In the genomic region with DNA sequence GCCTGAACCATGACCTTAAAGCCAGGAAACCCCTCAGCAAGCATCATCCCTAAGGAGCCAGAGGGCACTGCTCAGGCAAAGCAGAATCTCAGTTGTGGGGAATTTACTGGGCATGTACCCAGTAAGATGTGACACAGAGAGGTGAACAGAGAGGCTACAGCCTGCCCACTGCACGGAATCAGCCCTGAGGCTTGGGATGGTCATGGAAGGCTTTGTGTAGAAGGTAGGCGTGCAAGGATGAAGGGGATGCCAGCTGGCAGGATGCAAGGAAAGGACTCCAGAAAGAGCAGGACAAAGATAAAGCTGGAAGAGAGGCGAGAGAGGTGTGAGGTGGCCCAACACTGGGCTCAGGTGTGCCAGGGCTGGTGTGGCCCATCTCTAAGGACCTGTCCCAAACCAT, we compare ENCODE assay signal across 25 cellular contexts. TPM values are rescaled to one million over a fixed set of nuclear protein-coding genes. Genes with fewer than 3 reads are reported as not detected.
DNase-seq lines count a peak whose midpoint lies in the region; ATAC-seq and TF ChIP-seq lines count a peak whose summit lies in the region.
"Had no signal": no experiment of that assay in that cellular context is flagged by ENCODE, and none has a peak within 500 bp of the region (broad histone marks: within the 10 kb centered on the region; RNA-seq: fewer than 3 reads in every experiment).

No MANE protein-coding gene starts in this region.

- H3K79me2 ChIP-seq in OCI-LY7 (ENCODE audit: insufficient read depth, low read depth, low read length), result no peaks in the 10 kb centered on the region

- no peak overlapping the region for H2AFZ ChIP-seq in OCI-LY7 (ENCODE audit: low read length)
- H2AFZ ChIP-seq: GM23248, PC-9 had no signal

- no TSS peak for BruUV-seq in OCI-LY7 (replicated peaks; lab: Mats Ljungman, UMichigan)

- H3K4me3 ChIP-seq in spleen (no peak overlapping the region), OCI-LY7 (ENCODE audit: low read depth, low read length, poor library complexity, severe bottlenecking) (no peak overlapping the region)
- H3K4me3 ChIP-seq: GM23248, PC-9 had no signal

- intact Hi-C loops in spleen (cut with DNase I; ENCODE audit: low total_unique reads) (no loop called here), OCI-LY7 (cut with micrococcal nuclease; ENCODE audit: unreplicated experiment) (no loop called here)

- H3K4me2 ChIP-seq in OCI-LY7 (ENCODE audit: low read length), result no peak overlapping the region
- H3K4me2 ChIP-seq: PC-9 had no signal

- no peak overlapping the region for H3K4me3 Mint-ChIP-seq in activated CD8-positive, alpha-beta memory T cell treated with anti-CD3 and anti-CD28 coated beads, Interleukin-2, amount 10 ng/mL, durations not matched to agents 7 days and 5 days
- no peak overlapping the region for H3K4me3 Mint-ChIP-seq in natural killer cell treated with Interleukin-12 subunit alpha and Interleukin-12 subunit beta and Interleukin-15 and Interleukin-18, amount 100 ng/mL, for 72 hours
- H3K4me3 Mint-ChIP-seq: B cell; CD8-positive, alpha-beta T cell; H9 had no signal

- 93 to 98% (median 97%) methylated on average over 2 to 3 of the region's 3 CpGs for WGBS in spleen, 5 donors

- H3K9me3 ChIP-seq in spleen, result no peaks in the 10 kb centered on the region
- H3K9me3 ChIP-seq in OCI-LY7 (ENCODE audit: low read length), result no peaks in the 10 kb centered on the region
- H3K9me3 ChIP-seq: Caco-2 had no signal

- no peak for TF ChIP-seq POLR2A in spleen (IDR thresholded peaks at IDR 0.05)

- peaks cover 32% of the 10 kb centered on the region for H3K4me1 Mint-ChIP-seq in activated CD8-positive, alpha-beta memory T cell treated with anti-CD3 and anti-CD28 coated beads, Interleukin-2, amount 10 ng/mL, durations not matched to agents 7 days and 5 days
- peaks cover 26 to 35% of the 10 kb centered on the region in 2 donors for H3K4me1 Mint-ChIP-seq in natural killer cell treated with Interleukin-12 subunit alpha and Interleukin-12 subunit beta and Interleukin-15 and Interleukin-18, amount 100 ng/mL, for 72 hours (ENCODE audit: low read depth in 2 of 2)

- H3K27ac ChIP-seq in RWPE1 (peak overlapping the region; percentile 34), spleen (no peak overlapping the region), OCI-LY7 (ENCODE audit: low read depth, low read length, poor library complexity, severe bottlenecking) (no peak overlapping the region)
- H3K27ac ChIP-seq: 22Rv1, C4-2B, GM23248, PC-9 had no signal

- H3K27me3 Mint-ChIP-seq in activated CD8-positive, alpha-beta memory T cell treated with anti-CD3 and anti-CD28 coated beads, Interleukin-2, amount 10 ng/mL, durations not matched to agents 7 days and 5 days, result no peaks in the 10 kb centered on the region
- no peaks in the 10 kb centered on the region for H3K27me3 Mint-ChIP-seq in natural killer cell treated with Interleukin-12 subunit alpha and Interleukin-12 subunit beta and Interleukin-15 and Interleukin-18, amount 100 ng/mL, for 72 hours
- H3K27me3 Mint-ChIP-seq: B cell had no signal

- H3K27me3 ChIP-seq in spleen (replicated peaks in 1 of 7), result peaks cover 0 to 8% (median 0%) of the 10 kb centered on the region in 7 donors

- no peak for ATAC-seq in activated CD8-positive, alpha-beta memory T cell treated with anti-CD3 and anti-CD28 coated beads, Interleukin-2, amount 10 ng/mL, durations not matched to agents 7 days and 5 days
- ATAC-seq in natural killer cell treated with Interleukin-12 subunit alpha and Interleukin-12 subunit beta and Interleukin-15 and Interleukin-18, amount 100 ng/mL, for 72 hours, result no peak
- ATAC-seq: CD8-positive, alpha-beta T cell had no signal

- TF ChIP-seq CTCF in RWPE1 (conservative IDR thresholded peaks at IDR 0.05; ENCODE audit: low read depth) (no peak), spleen (IDR thresholded peaks at IDR 0.05 in 8 of 11, conservative IDR thresholded peaks at IDR 0.05 in 3 of 11) (no peak), OCI-LY7 (conservative IDR thresholded peaks at IDR 0.05; ENCODE audit: low read length) (no peak)

- no peaks in the 10 kb centered on the region for H3K9me2 ChIP-seq in OCI-LY7 (ENCODE audit: insufficient read depth, low read length)

- peak; percentile 38 for DNase-seq in activated CD8-positive, alpha-beta memory T cell treated with anti-CD3 and anti-CD28 coated beads for 24 hours
- no peak for DNase-seq in activated CD8-positive, alpha-beta memory T cell treated with anti-CD3 and anti-CD28 coated beads, Interleukin-2, amount 10 ng/mL, durations not matched to agents 7 days and 5 days
- DNase-seq in RWPE1 (ENCODE audit: low spot score) (no peak), mesenteric fat pad (ENCODE audit: low spot score) (peak; percentile 67), spleen (peak; percentile 32), OCI-LY7 (ENCODE audit: low spot score) (no peak)
- DNase-seq in activated CD4-positive, alpha-beta T cell treated with anti-CD3 and anti-CD28 coated beads, Interleukin-2, amount 50 U/mL, for 4 hours, result no peak
- no peak for DNase-seq in natural killer cell treated with Interleukin-12 subunit alpha and Interleukin-12 subunit beta and Interleukin-15 and Interleukin-18, amount 100 ng/mL, for 72 hours (ENCODE audit: low spot score)
- DNase-seq: GM23248, H9, NCI-H1092, NCI-H1417 treated with DMSO at 0.1 percent for 48 hours, NCI-H1694 treated with DMSO at 0.1 percent for 48 hours, NCI-H2081 treated with DMSO at 0.1 percent for 48 hours, NCI-H2171, NCI-H226, NCI-H524, NCI-H774, PC-9, Right ventricle myocardium superior had no signal

- H3K4me1 ChIP-seq in spleen (peaks cover 0 to 34% (median 27%) of the 10 kb centered on the region in 6 donors), OCI-LY7 (ENCODE audit: insufficient read depth, low read length, poor library complexity, severe bottlenecking) (no peaks in the 10 kb centered on the region)

- peaks cover 4% of the 10 kb centered on the region for H3K36me3 Mint-ChIP-seq in activated CD8-positive, alpha-beta memory T cell treated with anti-CD3 and anti-CD28 coated beads, Interleukin-2, amount 10 ng/mL, durations not matched to agents 7 days and 5 days
- no peaks in the 10 kb centered on the region for H3K36me3 Mint-ChIP-seq in natural killer cell treated with Interleukin-12 subunit alpha and Interleukin-12 subunit beta and Interleukin-15 and Interleukin-18, amount 100 ng/mL, for 72 hours

- peaks cover 0 to 23% (median 8%) of the 10 kb centered on the region in 6 donors for H3K36me3 ChIP-seq in spleen
- peaks cover 10% of the 10 kb centered on the region; the same call in 1 of the 2 replicates for H3K36me3 ChIP-seq in OCI-LY7 (ENCODE audit: insufficient read depth, low read length)

- POLR2A ChIA-PET in RWPE1 (lab: Yijun Ruan, JAX; ENCODE audit: low non-redundant PET) (no interaction called here), OCI-LY7 (lab: Charles Lee) (interaction anchor here (0.6 to 1.6 kb wide), 2 partner anchors 17 to 157 kb away, joined by 3 to 4 read pairs; no protein-coding TSS in a partner anchor)

- H3K27ac Mint-ChIP-seq in activated CD8-positive, alpha-beta memory T cell treated with anti-CD3 and anti-CD28 coated beads, Interleukin-2, amount 10 ng/mL, durations not matched to agents 7 days and 5 days, result no peak overlapping the region
- no peak overlapping the region for H3K27ac Mint-ChIP-seq in natural killer cell treated with Interleukin-12 subunit alpha and Interleukin-12 subunit beta and Interleukin-15 and Interleukin-18, amount 100 ng/mL, for 72 hours
- H3K27ac Mint-ChIP-seq: B cell; CD8-positive, alpha-beta T cell; H9 had no signal

- H3K9me3 Mint-ChIP-seq in activated CD8-positive, alpha-beta memory T cell treated with anti-CD3 and anti-CD28 coated beads, Interleukin-2, amount 10 ng/mL, durations not matched to agents 7 days and 5 days (ENCODE audit: low read depth), result no peaks in the 10 kb centered on the region
- H3K9me3 Mint-ChIP-seq in natural killer cell treated with Interleukin-12 subunit alpha and Interleukin-12 subunit beta and Interleukin-15 and Interleukin-18, amount 100 ng/mL, for 72 hours, result no peaks in the 10 kb centered on the region
- H3K9me3 Mint-ChIP-seq: CD8-positive, alpha-beta T cell; H9 had no signal

- CTCF ChIA-PET in activated CD8-positive, alpha-beta memory T cell treated with anti-CD3 and anti-CD28 coated beads, Interleukin-2, amount 10 ng/mL, durations not matched to agents 7 days and 5 days (lab: Charles Lee), result interaction anchor here (1.5 to 3.1 kb wide), 3 partner anchors 16 to 55 kb away, joined by 5 to 13 read pairs (median 6); no protein-coding TSS in a partner anchor
- CTCF ChIA-PET in RWPE1 (lab: Yijun Ruan, JAX), result interaction anchor here (0.7 to 2.9 kb wide), 3 partner anchors 11 to 262 kb away, joined by 4 to 12 read pairs (median 4); partner anchors contain the start of gene TYSND1
- CTCF ChIA-PET in OCI-LY7 (lab: Charles Lee; ENCODE audit: unreplicated experiment), result no interaction called here

- no peaks in the 10 kb centered on the region for H4K20me1 ChIP-seq in OCI-LY7 (ENCODE audit: insufficient read depth, low read length)

RNA-seq across cellular contexts. Expression of gene AIFM2, which starts 2.4 kb away (rescaled TPM):
- total RNA-seq in activated CD8-positive, alpha-beta memory T cell treated with anti-CD3 and anti-CD28 coated beads, Interleukin-2, amount 10 ng/mL, durations not matched to agents 7 days and 5 days, result 10 to 100 TPM; 12.6 to 13.8 TPM
- total RNA-seq in mesenteric fat pad (135 TPM), spleen (1 to 10 TPM; 5.1 to 9.4 (median 8.7) TPM), OCI-LY7 (2022) (2.4 and 2.6 TPM in 2 replicates)
- 1 to 10 TPM; 4.3 to 6.2 (median 6.2) TPM for polyA plus RNA-seq in spleen
- 1.1 and 1.7 TPM in 2 replicates for total RNA-seq in OCI-LY7 (2014; rRNA removed; shearing (Covaris generic))
- total RNA-seq in natural killer cell treated with Interleukin-12 subunit alpha and Interleukin-12 subunit beta and Interleukin-15 and Interleukin-18, amount 100 ng/mL, for 72 hours, result 10 to 100 TPM; 13.0 to 19.9 TPM

RNA-seq across cellular contexts. Expression of gene TYSND1, which starts 11.5 kb away (rescaled TPM):
- 10 to 100 TPM; 12.4 to 13.8 TPM for total RNA-seq in activated CD8-positive, alpha-beta memory T cell treated with anti-CD3 and anti-CD28 coated beads, Interleukin-2, amount 10 ng/mL, durations not matched to agents 7 days and 5 days
- total RNA-seq in mesenteric fat pad (22.2 TPM), spleen (10 to 100 TPM; 14.1 to 20.3 (median 16.6) TPM), OCI-LY7 (2022) (47.3 and 48.1 TPM in 2 replicates)
- 10 to 100 TPM; 15.2 to 20.9 (median 19.2) TPM for polyA plus RNA-seq in spleen
- total RNA-seq in OCI-LY7 (2014; rRNA removed; shearing (Covaris generic)), result 32.5 and 33.4 TPM in 2 replicates
- 10 to 100 TPM in 1 of 2 donors, 1 to 10 TPM in 1; 8.0 to 13.3 TPM for total RNA-seq in natural killer cell treated with Interleukin-12 subunit alpha and Interleukin-12 subunit beta and Interleukin-15 and Interleukin-18, amount 100 ng/mL, for 72 hours

RNA-seq across cellular contexts. Expression of gene SAR1A, which starts 35.3 kb away (rescaled TPM):
- total RNA-seq in activated CD8-positive, alpha-beta memory T cell treated with anti-CD3 and anti-CD28 coated beads, Interleukin-2, amount 10 ng/mL, durations not matched to agents 7 days and 5 days, result 100 to 1,000 TPM in 1 of 2 experiments, 10 to 100 TPM in 1; 89.5 to 111 TPM
- 293 TPM for total RNA-seq in mesenteric fat pad
- 100 to 1,000 TPM in 1 of 7 donors, 10 to 100 TPM in 6; 63.6 to 107 (median 79.5) TPM for total RNA-seq in spleen
- polyA plus RNA-seq in spleen, result 10 to 100 TPM; 27.3 to 33.2 (median 28.4) TPM
- total RNA-seq in OCI-LY7 (2014; rRNA removed; shearing (Covaris generic)), result 39.4 and 39.5 TPM in 2 replicates
- 71.0 and 81.4 TPM in 2 replicates for total RNA-seq in OCI-LY7 (2022)
- total RNA-seq in natural killer cell treated with Interleukin-12 subunit alpha and Interleukin-12 subunit beta and Interleukin-15 and Interleukin-18, amount 100 ng/mL, for 72 hours, result 100 to 1,000 TPM; 103 to 131 TPM

Comparison
In these comparisons a context has a peak if more than half of its experiments do, and no peak if none do; other contexts are left out.
1. DNase-seq: peak in activated CD8-positive, alpha-beta memory T cell treated with anti-CD3 and anti-CD28 coated beads for 24 hours (single experiment), mesenteric fat pad (single experiment) and spleen (single experiment); none in activated CD8-positive, alpha-beta memory T cell treated with anti-CD3 and anti-CD28 coated beads, Interleukin-2, amount 10 ng/mL, durations not matched to agents 7 days and 5 days (single experiment), RWPE1 (single experiment), OCI-LY7 (single experiment), activated CD4-positive, alpha-beta T cell treated with anti-CD3 and anti-CD28 coated beads, Interleukin-2, amount 50 U/mL, for 4 hours (0 of 2) and natural killer cell treated with Interleukin-12 subunit alpha and Interleukin-12 subunit beta and Interleukin-15 and Interleukin-18, amount 100 ng/mL, for 72 hours (single experiment).